15 cellular contexts compared by ENCODE assay signal in genomic region chr18:45104071-45104440, GRCh38.
DNase-seq lines count a peak whose midpoint lies in the region; ATAC-seq and TF ChIP-seq lines count a peak whose summit lies in the region.
"Had no signal": no experiment of that assay in that cellular context is flagged by ENCODE, and none has a peak within 500 bp of the region (broad histone marks: within the 10 kb centered on the region; RNA-seq: fewer than 3 reads in every experiment).

No MANE protein-coding gene starts in this region.

- no peak overlapping the region for H4K8ac ChIP-seq in mesenchymal stem cell (ENCODE audit: low read length)

- no peak overlapping the region for H3K23ac ChIP-seq in mesenchymal stem cell (ENCODE audit: low read length in 2 of 2)

- peak; percentile 28 for ATAC-seq in GM18505 (IDR thresholded peaks at IDR 0.05; ENCODE audit: unreplicated experiment)
- ATAC-seq in GM21390 (IDR thresholded peaks at IDR 0.05; ENCODE audit: unreplicated experiment) = peak; percentile 21
- peak; percentile 19 for ATAC-seq in HG03025 (IDR thresholded peaks at IDR 0.05; ENCODE audit: low FRiP score, unreplicated experiment)
- ATAC-seq: effector memory CD8-positive, alpha-beta T cell; heart left ventricle; upper lobe of right lung had no signal

- no peak for TF ChIP-seq POLR2A in GM18505 (IDR thresholded peaks at IDR 0.05; ENCODE audit: borderline replicate concordance, extremely low read depth, insufficient read depth, insufficient read length)

- H3K36me3 Mint-ChIP-seq in activated CD4-positive, alpha-beta memory T cell treated with anti-CD3 and anti-CD28 coated beads for 36 hours = no peaks in the 10 kb centered on the region

- no peak overlapping the region for H3K27ac Mint-ChIP-seq in activated CD4-positive, alpha-beta memory T cell treated with anti-CD3 and anti-CD28 coated beads for 36 hours
- H3K27ac Mint-ChIP-seq: HFFc6 had no signal

- H2BK120ac ChIP-seq in mesenchymal stem cell (ENCODE audit: low read depth, low read length) = no peak overlapping the region

- H3K4me3 ChIP-seq in OCI-LY3 (ENCODE audit: low read length) (peak overlapping the region; percentile 53), mesenchymal stem cell (ENCODE audit: insufficient read depth in 1 of 2, low read depth in 1 of 2, low read length in 2 of 2) (no peak overlapping the region)
- H3K4me3 ChIP-seq: heart left ventricle, MG63, upper lobe of right lung had no signal

- H3K79me1 ChIP-seq in mesenchymal stem cell (replicated peaks; ENCODE audit: low read length, poor library complexity, severe bottlenecking) = no peaks in the 10 kb centered on the region

- no peaks in the 10 kb centered on the region for H3K79me2 ChIP-seq in OCI-LY3 (ENCODE audit: low read length)

- no peaks in the 10 kb centered on the region for H3K9me3 Mint-ChIP-seq in activated CD4-positive, alpha-beta memory T cell treated with anti-CD3 and anti-CD28 coated beads for 36 hours
- H3K9me3 Mint-ChIP-seq: effector memory CD8-positive, alpha-beta T cell; HFFc6 had no signal

- H3K36me3 ChIP-seq in OCI-LY3 (replicated peaks; ENCODE audit: low read depth, low read length) = peaks cover 14% of the 10 kb centered on the region
- no peaks in the 10 kb centered on the region for H3K36me3 ChIP-seq in mesenchymal stem cell (ENCODE audit: control insufficient read depth in 1 of 2, insufficient read depth in 2 of 2, low read depth in 1 of 2, low read length in 2 of 2)
- H3K36me3 ChIP-seq: heart left ventricle, MG63, upper lobe of right lung had no signal

- peaks cover 3% of the 10 kb centered on the region for H3K27me3 Mint-ChIP-seq in activated CD4-positive, alpha-beta memory T cell treated with anti-CD3 and anti-CD28 coated beads for 36 hours
- H3K27me3 Mint-ChIP-seq: effector memory CD8-positive, alpha-beta T cell had no signal

- WGBS in mesenchymal stem cell = 63% methylated on average over 1 of the region's 1 CpG

- H3K27ac ChIP-seq in OCI-LY3 (ENCODE audit: low read length) = peak overlapping the region; percentile 87
- H3K27ac ChIP-seq in mesenchymal stem cell (ENCODE audit: low read length, poor library complexity, severe bottlenecking) = no peak overlapping the region
- H3K27ac ChIP-seq: heart left ventricle, upper lobe of right lung had no signal

- peaks cover 75% of the 10 kb centered on the region for H3K4me1 ChIP-seq in OCI-LY3 (ENCODE audit: low read length)
- no peaks in the 10 kb centered on the region for H3K4me1 ChIP-seq in mesenchymal stem cell (ENCODE audit: control insufficient read depth, insufficient read depth, low read depth, low read length)
- H3K4me1 ChIP-seq: upper lobe of right lung had no signal

- H4K91ac ChIP-seq in mesenchymal stem cell (ENCODE audit: low read length) = no peak overlapping the region

- intact Hi-C loops in activated CD4-positive, alpha-beta memory T cell treated with anti-CD3 and anti-CD28 coated beads for 36 hours (cut with micrococcal nuclease) = no loop called here

- H3K18ac ChIP-seq in mesenchymal stem cell (ENCODE audit: low read depth in 1 of 2, low read length in 2 of 2) = no peak overlapping the region

- H3K9me3 ChIP-seq in OCI-LY3 (ENCODE audit: insufficient read depth, low read length) (peaks cover 11% of the 10 kb centered on the region; the same call in 1 of the 2 replicates), mesenchymal stem cell (ENCODE audit: control insufficient read depth, low read length) (no peaks in the 10 kb centered on the region)
- H3K9me3 ChIP-seq: heart left ventricle, MG63, upper lobe of right lung had no signal

- no peak for TF ChIP-seq CTCF in OCI-LY3 (IDR thresholded peaks at IDR 0.05; ENCODE audit: low read depth, low read length)

- H2AFZ ChIP-seq in OCI-LY3 (ENCODE audit: low read depth, low read length) (peak overlapping the region; percentile 5; the same call in 1 of the 2 replicates), mesenchymal stem cell (ENCODE audit: low read depth, low read length) (no peak overlapping the region)

- no peak overlapping the region for H2AK5ac ChIP-seq in mesenchymal stem cell (ENCODE audit: low read length, severe bottlenecking)

- CTCF ChIA-PET in activated CD4-positive, alpha-beta memory T cell treated with anti-CD3 and anti-CD28 coated beads for 36 hours (lab: Charles Lee) = no interaction called here

- no peak overlapping the region for H3K4ac ChIP-seq in mesenchymal stem cell (ENCODE audit: low read depth in 1 of 2, low read length in 2 of 2)

- H3K9ac ChIP-seq in OCI-LY3 (ENCODE audit: low read length) (peak overlapping the region; percentile 79), mesenchymal stem cell (ENCODE audit: low read length) (no peak overlapping the region)

- no peaks in the 10 kb centered on the region for H3K27me3 ChIP-seq in OCI-LY3 (ENCODE audit: low read depth, low read length)
- H3K27me3 ChIP-seq in mesenchymal stem cell (ENCODE audit: control insufficient read depth in 1 of 2, insufficient read depth in 1 of 2, low read length in 2 of 2) = no peaks in the 10 kb centered on the region
- H3K27me3 ChIP-seq: heart left ventricle, MG63, upper lobe of right lung had no signal

- POLR2A ChIA-PET in activated CD4-positive, alpha-beta memory T cell treated with anti-CD3 and anti-CD28 coated beads for 36 hours (lab: Charles Lee) = no interaction called here

- H2BK15ac ChIP-seq in mesenchymal stem cell (ENCODE audit: low read depth, poor library complexity, severe bottlenecking) = no peak overlapping the region

- H2BK5ac ChIP-seq in mesenchymal stem cell (ENCODE audit: low read depth, low read length, poor library complexity, severe bottlenecking) = no peak overlapping the region

- H3K14ac ChIP-seq in mesenchymal stem cell (ENCODE audit: low read length in 2 of 2) = no peak overlapping the region

- no peak overlapping the region for H3K4me3 Mint-ChIP-seq in activated CD4-positive, alpha-beta memory T cell treated with anti-CD3 and anti-CD28 coated beads for 36 hours
- H3K4me3 Mint-ChIP-seq: effector memory CD8-positive, alpha-beta T cell; HFFc6 had no signal

- H2BK12ac ChIP-seq in mesenchymal stem cell (ENCODE audit: low read length in 2 of 2) = no peak overlapping the region

- H3K4me2 ChIP-seq in OCI-LY3 (ENCODE audit: low read length) (peak overlapping the region; percentile 80), mesenchymal stem cell (ENCODE audit: low read length, poor library complexity, severe bottlenecking) (no peak overlapping the region)

- H3K4me1 Mint-ChIP-seq in activated CD4-positive, alpha-beta memory T cell treated with anti-CD3 and anti-CD28 coated beads for 36 hours (ENCODE audit: low read depth) = no peaks in the 10 kb centered on the region

- H4K20me1 ChIP-seq in OCI-LY3 (ENCODE audit: insufficient read depth, low read length) = no peaks in the 10 kb centered on the region

- DNase-seq in stimulated activated CD4-positive, alpha-beta T cell treated with anti-CD3 and anti-CD28 coated beads, Interleukin-2, amount 100 ng/mL, for 48 hours = no peak
- DNase-seq in mesenchymal stem cell (no peak), NCI-H128 (lab: John Stamatoyannopoulos, UW; ENCODE audit: unreplicated experiment) (no peak)
- DNase-seq in activated CD4-positive, alpha-beta memory T cell treated with anti-CD3 and anti-CD28 coated beads for 36 hours = no peak
- DNase-seq: effector memory CD8-positive, alpha-beta T cell; heart left ventricle; HFFc6; mesendoderm; MG63; NK-92 treated with Interleukin-12 subunit alpha and Interleukin-12 subunit beta, amount 100 ng/mL, for 24 hours; upper lobe of right lung had no signal
